In genomic region chr6:165383323-165383722, GRCh38 we compare ENCODE assay signal across 29 cellular contexts.
"Had no signal": no experiment of that assay in that cellular context is flagged by ENCODE, and none has a peak within 500 bp of the region (broad histone marks: within the 10 kb centered on the region; RNA-seq: fewer than 3 reads in every experiment).

No MANE protein-coding gene starts in this region.

- H3K27ac Mint-ChIP-seq: naive thymus-derived CD8-positive, alpha-beta T cell; natural killer cell treated with Interleukin-12 subunit alpha and Interleukin-12 subunit beta and Interleukin-15 and Interleukin-18, amount 100 ng/mL, for 72 hours; stimulated activated effector memory CD8-positive, alpha-beta T cell treated with anti-CD3 and anti-CD28 coated beads, Interleukin-12 subunit alpha, Interleukin-12 subunit beta, amount 100 ng/mL, for 72 hours; stimulated activated naive B cell treated with anti-CD40 and anti-IgM and Interleukin-4, amounts not matched to agents 10 μg/mL and 1 μg/mL and 100 μg/mL, for 72 hours; stimulated activated naive CD8-positive, alpha-beta T cell treated with anti-CD3 and anti-CD28 coated beads, Interleukin-15, Interleukin-2, amounts not matched to agents 100 ng/mL and 50 ng/mL, for 24 hours; type B pancreatic cell had no signal

- H3K27me3 ChIP-seq: ovary, right lobe of liver, sigmoid colon, stomach, thyroid gland, transverse colon, upper lobe of right lung, vagina had no signal

- H3K79me2 ChIP-seq: parathyroid adenoma had no signal

- H3K36me3 Mint-ChIP-seq: naive thymus-derived CD8-positive, alpha-beta T cell; natural killer cell treated with Interleukin-12 subunit alpha and Interleukin-12 subunit beta and Interleukin-15 and Interleukin-18, amount 100 ng/mL, for 72 hours; stimulated activated effector memory CD8-positive, alpha-beta T cell treated with anti-CD3 and anti-CD28 coated beads, Interleukin-12 subunit alpha, Interleukin-12 subunit beta, amount 100 ng/mL, for 72 hours; stimulated activated naive B cell treated with anti-CD40 and anti-IgM and Interleukin-4, amounts not matched to agents 10 μg/mL and 1 μg/mL and 100 μg/mL, for 72 hours; type B pancreatic cell had no signal

- H3K4me1 ChIP-seq: parathyroid adenoma, psoas muscle, right lobe of liver, sigmoid colon, stomach, thyroid gland, transverse colon, upper lobe of right lung, vagina had no signal

- H3K4me3 Mint-ChIP-seq: naive thymus-derived CD8-positive, alpha-beta T cell; natural killer cell treated with Interleukin-12 subunit alpha and Interleukin-12 subunit beta and Interleukin-15 and Interleukin-18, amount 100 ng/mL, for 72 hours; nephron progenitor cell; neural crest cell; stimulated activated effector memory CD8-positive, alpha-beta T cell treated with anti-CD3 and anti-CD28 coated beads, Interleukin-12 subunit alpha, Interleukin-12 subunit beta, amount 100 ng/mL, for 72 hours; stimulated activated naive B cell treated with anti-CD40 and anti-IgM and Interleukin-4, amounts not matched to agents 10 μg/mL and 1 μg/mL and 100 μg/mL, for 72 hours; stimulated activated naive CD8-positive, alpha-beta T cell treated with anti-CD3 and anti-CD28 coated beads, Interleukin-15, Interleukin-2, amounts not matched to agents 100 ng/mL and 50 ng/mL, for 24 hours; type B pancreatic cell had no signal

- H3K9me3 ChIP-seq: ovary, psoas muscle, right lobe of liver, sigmoid colon, stomach, thoracic aorta, thyroid gland, transverse colon, upper lobe of right lung, vagina had no signal

- H3K27me3 Mint-ChIP-seq: naive thymus-derived CD8-positive, alpha-beta T cell; natural killer cell treated with Interleukin-12 subunit alpha and Interleukin-12 subunit beta and Interleukin-15 and Interleukin-18, amount 100 ng/mL, for 72 hours; progenitor cell of endocrine pancreas; stimulated activated naive B cell treated with anti-CD40 and anti-IgM and Interleukin-4, amounts not matched to agents 10 μg/mL and 1 μg/mL and 100 μg/mL, for 72 hours; stimulated activated naive CD8-positive, alpha-beta T cell treated with anti-CD3 and anti-CD28 coated beads, Interleukin-15, Interleukin-2, amounts not matched to agents 100 ng/mL and 50 ng/mL, for 24 hours; type B pancreatic cell had no signal

- ATAC-seq: naive thymus-derived CD8-positive, alpha-beta T cell; natural killer cell treated with Interleukin-12 subunit alpha and Interleukin-12 subunit beta and Interleukin-15 and Interleukin-18, amount 100 ng/mL, for 72 hours; psoas muscle; right cardiac atrium; right lobe of liver; stimulated activated effector memory CD8-positive, alpha-beta T cell treated with anti-CD3 and anti-CD28 coated beads, Interleukin-12 subunit alpha, Interleukin-12 subunit beta, amount 100 ng/mL, for 72 hours; stimulated activated naive B cell treated with anti-CD40 and anti-IgM and Interleukin-4, amounts not matched to agents 10 μg/mL and 1 μg/mL and 100 μg/mL, for 72 hours; upper lobe of right lung had no signal

- H3K9ac ChIP-seq: parathyroid adenoma had no signal

- H3K4me3 ChIP-seq: ovary, psoas muscle, right lobe of liver, sigmoid colon, stomach, thoracic aorta, thyroid gland, transverse colon, upper lobe of right lung, vagina had no signal

- H3K27ac ChIP-seq: ovary, parathyroid adenoma, psoas muscle, right lobe of liver, sigmoid colon, stomach, thoracic aorta, thyroid gland, transverse colon, upper lobe of right lung, vagina had no signal

- H3K36me3 ChIP-seq: ovary, right lobe of liver, sigmoid colon, thoracic aorta, thyroid gland, transverse colon, upper lobe of right lung, vagina had no signal

- H3K4me1 Mint-ChIP-seq: naive thymus-derived CD8-positive, alpha-beta T cell; nephron progenitor cell; neural crest cell; stimulated activated effector memory CD8-positive, alpha-beta T cell treated with anti-CD3 and anti-CD28 coated beads, Interleukin-12 subunit alpha, Interleukin-12 subunit beta, amount 100 ng/mL, for 72 hours; stimulated activated naive B cell treated with anti-CD40 and anti-IgM and Interleukin-4, amounts not matched to agents 10 μg/mL and 1 μg/mL and 100 μg/mL, for 72 hours had no signal

- H3K9me3 Mint-ChIP-seq: nephron progenitor cell; neural crest cell; stimulated activated naive CD8-positive, alpha-beta T cell treated with anti-CD3 and anti-CD28 coated beads, Interleukin-15, Interleukin-2, amounts not matched to agents 100 ng/mL and 50 ng/mL, for 24 hours; type B pancreatic cell had no signal

- H2AFZ ChIP-seq: parathyroid adenoma had no signal

- FAIRE-seq: small intestine had no signal

- DNase-seq: naive thymus-derived CD8-positive, alpha-beta T cell; nephron progenitor cell; occipital lobe; ovary; posterior cingulate gyrus; psoas muscle; right cardiac atrium; right lobe of liver; sigmoid colon; small intestine; stimulated activated CD4-positive, alpha-beta T cell treated with anti-CD3 and anti-CD28 coated beads, Interleukin-15, amount 100 ng/mL, for 24 hours; stimulated activated CD4-positive, alpha-beta T cell treated with anti-CD3 and anti-CD28 coated beads, Interleukin-2, amount 100 ng/mL, for 24 hours; stimulated activated CD4-positive, alpha-beta T cell treated with anti-CD3 and anti-CD28 coated beads, Interleukin-2, amount 100 ng/mL, for 48 hours; stimulated activated CD4-positive, alpha-beta T cell treated with anti-CD3 and anti-CD28 coated beads, Interleukin-4, amount 100 ng/mL, for 24 hours; stimulated activated naive B cell treated with anti-CD40 and anti-IgM and Interleukin-4, amounts not matched to agents 10 μg/mL and 1 μg/mL and 100 μg/mL, for 72 hours; stimulated activated naive CD4-positive, alpha-beta T cell treated with Interleukin-2 at 50 U/mL for 16 hours; stomach; thyroid gland; transverse colon; upper lobe of right lung had no signal
